ENCODE assay signal across 9 cellular contexts in the genomic region with DNA sequence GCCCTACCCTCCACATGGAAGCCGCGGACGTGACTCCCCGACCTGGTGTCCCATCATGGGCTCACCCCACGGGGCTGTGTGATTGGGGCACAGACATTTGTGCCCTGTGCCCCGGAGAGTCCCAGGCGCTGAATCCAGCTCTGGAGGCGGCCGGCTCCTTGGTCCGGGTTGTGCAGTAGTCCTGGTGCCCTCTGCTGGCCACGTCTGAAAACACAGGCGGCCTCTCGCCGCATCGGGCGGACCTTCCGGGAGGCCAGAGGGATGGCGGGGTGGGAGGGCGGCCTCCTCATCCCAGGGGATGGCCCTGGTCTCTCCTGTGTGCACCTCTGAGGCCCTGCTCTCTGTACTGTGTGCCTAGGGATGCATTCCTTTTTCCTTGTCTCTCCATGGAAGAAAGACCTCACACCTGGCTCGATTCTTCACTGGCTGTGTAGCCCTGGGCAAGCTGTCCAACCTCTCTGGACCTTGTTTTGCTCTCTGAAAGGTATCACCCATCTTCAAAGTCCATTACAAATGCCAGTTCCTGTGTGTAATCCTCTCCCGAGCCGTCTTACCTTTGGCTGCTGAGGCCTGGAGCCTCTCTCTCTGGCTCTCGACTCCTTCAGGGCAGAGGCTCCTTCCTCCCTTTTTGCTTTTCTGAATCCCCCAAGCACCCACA. TPM values are rescaled to one million over a fixed set of nuclear protein-coding genes. Genes with fewer than 3 reads are reported as not detected.
DNase-seq lines count a peak whose midpoint lies in the region; ATAC-seq and TF ChIP-seq lines count a peak whose summit lies in the region.
"Had no signal": no experiment of that assay in that cellular context is flagged by ENCODE, and none has a peak within 500 bp of the region (broad histone marks: within the 10 kb centered on the region; RNA-seq: fewer than 3 reads in every experiment).

No MANE protein-coding gene starts in this region.

- 35% methylated on average over 9 of the region's 23 CpGs for WGBS in esophagus muscularis mucosa
- 26 to 36% methylated on average over 9 to 14 of the region's 23 CpGs for WGBS in thyroid gland, 2 donors

- H3K4me1 Mint-ChIP-seq in activated CD8-positive, alpha-beta T cell treated with anti-CD3 and anti-CD28 coated beads for 36 hours (ENCODE audit: low read depth), result peaks cover 3% of the 10 kb centered on the region
- peaks cover 0 to 6% (median 5%) of the 10 kb centered on the region in 7 donors for H3K4me1 Mint-ChIP-seq in naive thymus-derived CD4-positive, alpha-beta T cell

- no peaks in the 10 kb centered on the region for H3K36me3 ChIP-seq in esophagus muscularis mucosa
- H3K36me3 ChIP-seq in naive thymus-derived CD4-positive, alpha-beta T cell (ENCODE audit: control insufficient read depth in 2 of 3, insufficient read depth in 3 of 3, low read length in 3 of 3), result no peaks in the 10 kb centered on the region
- H3K36me3 ChIP-seq in thyroid gland, result no peaks in the 10 kb centered on the region

- H3K4me3 ChIP-seq in AG09309 (ENCODE audit: control insufficient read depth, low read depth, low read length), result no peak overlapping the region
- H3K4me3 ChIP-seq in esophagus muscularis mucosa, result no peak overlapping the region
- no peak overlapping the region for H3K4me3 ChIP-seq in naive thymus-derived CD4-positive, alpha-beta T cell (ENCODE audit: low read length)
- no peak overlapping the region for H3K4me3 ChIP-seq in thyroid gland (replicated peaks in 1 of 3)

- intact Hi-C loops in activated CD8-positive, alpha-beta T cell treated with anti-CD3 and anti-CD28 coated beads for 36 hours (cut with micrococcal nuclease), result loop anchor here (5.0 kb wide), 1 partner anchor 151 kb away; no protein-coding TSS in a partner anchor
- intact Hi-C loops in esophagus muscularis mucosa (cut with DNase I) (loop anchor here (2.0 to 5.0 kb wide), 3 partner anchors 91 to 196 kb away; no protein-coding TSS in a partner anchor), thyroid gland (cut with DNase I) (no loop called here)
- intact Hi-C loops in naive thymus-derived CD4-positive, alpha-beta T cell (cut with micrococcal nuclease), result loop anchor here in 1 of 2 donors (1.0 to 5.0 kb wide), 3 partner anchors 94 to 596 kb away; no protein-coding TSS in a partner anchor

- H3K36me3 Mint-ChIP-seq in activated CD8-positive, alpha-beta T cell treated with anti-CD3 and anti-CD28 coated beads for 36 hours (ENCODE audit: low read depth), result no peaks in the 10 kb centered on the region
- H3K36me3 Mint-ChIP-seq in naive thymus-derived CD4-positive, alpha-beta T cell, result no peaks in the 10 kb centered on the region

- H3K4me3 Mint-ChIP-seq in activated CD8-positive, alpha-beta T cell treated with anti-CD3 and anti-CD28 coated beads for 36 hours, result no peak overlapping the region
- peak overlapping the region in 1 of 10 donors; percentile 23 for H3K4me3 Mint-ChIP-seq in naive thymus-derived CD4-positive, alpha-beta T cell

- no peak for TF ChIP-seq EP300 in esophagus muscularis mucosa (IDR thresholded peaks at IDR 0.05)

- peaks cover 16% of the 10 kb centered on the region for H3K27me3 Mint-ChIP-seq in activated CD8-positive, alpha-beta T cell treated with anti-CD3 and anti-CD28 coated beads for 36 hours
- H3K27me3 Mint-ChIP-seq in naive thymus-derived CD4-positive, alpha-beta T cell, result peaks cover 14 to 57% (median 23%) of the 10 kb centered on the region in 5 donors

- TF ChIP-seq CTCF in AG09309 (IDR thresholded peaks at IDR 0.05; ENCODE audit: control insufficient read depth, insufficient read depth, low read depth, low read length, missing control alignments) (peak; percentile 84), esophagus muscularis mucosa (IDR thresholded peaks at IDR 0.05) (peak; percentile 76 to 94 (median 80)), thyroid gland (IDR thresholded peaks at IDR 0.05) (peak; percentile 61 to 86 (median 74))
- peak; percentile 68 for TF ChIP-seq CTCF in activated CD8-positive, alpha-beta T cell treated with anti-CD3 and anti-CD28 coated beads for 36 hours (IDR thresholded peaks at IDR 0.05)

- ATAC-seq in GM18502 (IDR thresholded peaks at IDR 0.05; ENCODE audit: poor library complexity, unreplicated experiment) (peak; percentile 93), HG02970 (IDR thresholded peaks at IDR 0.05; ENCODE audit: low FRiP score, unreplicated experiment) (peak; percentile 85)
- peak; percentile 83 for ATAC-seq in activated CD8-positive, alpha-beta T cell treated with anti-CD3 and anti-CD28 coated beads for 36 hours
- peak; percentile 30 for ATAC-seq in naive thymus-derived CD4-positive, alpha-beta T cell

- H3K27ac Mint-ChIP-seq in activated CD8-positive, alpha-beta T cell treated with anti-CD3 and anti-CD28 coated beads for 36 hours, result no peak overlapping the region
- H3K27ac Mint-ChIP-seq in naive thymus-derived CD4-positive, alpha-beta T cell, result no peak overlapping the region

- H3K4me1 ChIP-seq in esophagus muscularis mucosa (peaks cover 0 to 6% (median 3%) of the 10 kb centered on the region in 4 donors), thyroid gland (no peaks in the 10 kb centered on the region)
- no peaks in the 10 kb centered on the region for H3K4me1 ChIP-seq in naive thymus-derived CD4-positive, alpha-beta T cell (ENCODE audit: control insufficient read depth in 2 of 2, insufficient read depth in 2 of 2, low read length in 2 of 2)

- H3K27ac ChIP-seq in esophagus muscularis mucosa (replicated peaks in 1 of 4) (no peak overlapping the region), thyroid gland (no peak overlapping the region)
- H3K27ac ChIP-seq in naive thymus-derived CD4-positive, alpha-beta T cell (ENCODE audit: low read depth, low read length), result no peak overlapping the region

- TF ChIP-seq POLR2A in esophagus muscularis mucosa (IDR thresholded peaks at IDR 0.05; ENCODE audit: low read depth), result no peak
- TF ChIP-seq POLR2A in thyroid gland (IDR thresholded peaks at IDR 0.05), result no peak

- DNase-seq in AG09309 (ENCODE audit: low read depth) (peak; percentile 3), NCI-H2107 (lab: John Stamatoyannopoulos, UW) (peak; percentile 72), esophagus muscularis mucosa (ENCODE audit: extremely low spot score) (no peak), thyroid gland (peak; percentile 75 to 80)
- DNase-seq in activated CD8-positive, alpha-beta T cell treated with anti-CD3 and anti-CD28 coated beads for 36 hours, result peak; percentile 70
- peak in 2 of 9 donors; percentile 8 to 56 for DNase-seq in naive thymus-derived CD4-positive, alpha-beta T cell

- peaks cover 0 to 74% (median 9%) of the 10 kb centered on the region in 4 donors for H3K27me3 ChIP-seq in esophagus muscularis mucosa
- H3K27me3 ChIP-seq in naive thymus-derived CD4-positive, alpha-beta T cell (ENCODE audit: control insufficient read depth in 2 of 2, insufficient read depth in 2 of 2, low read length in 2 of 2), result no peaks in the 10 kb centered on the region
- no peaks in the 10 kb centered on the region for H3K27me3 ChIP-seq in thyroid gland

- POLR2A ChIA-PET in activated CD8-positive, alpha-beta T cell treated with anti-CD3 and anti-CD28 coated beads for 36 hours (lab: Charles Lee), result no interaction called here
- POLR2A ChIA-PET in naive thymus-derived CD4-positive, alpha-beta T cell (lab: Charles Lee), result no interaction called here

- CTCF ChIA-PET in activated CD8-positive, alpha-beta T cell treated with anti-CD3 and anti-CD28 coated beads for 36 hours (lab: Charles Lee), result interaction anchor here (0.7 to 2.2 kb wide), 8 partner anchors 9 to 597 kb away, joined by 3 to 6 read pairs (median 3); no protein-coding TSS in a partner anchor
- CTCF ChIA-PET in naive thymus-derived CD4-positive, alpha-beta T cell (lab: Charles Lee), result no interaction called here

- no peaks in the 10 kb centered on the region for H3K9me3 Mint-ChIP-seq in activated CD8-positive, alpha-beta T cell treated with anti-CD3 and anti-CD28 coated beads for 36 hours
- peaks cover 0 to 3% (median 0%) of the 10 kb centered on the region in 11 donors for H3K9me3 Mint-ChIP-seq in naive thymus-derived CD4-positive, alpha-beta T cell

- H3K9me3 ChIP-seq in esophagus muscularis mucosa, result no peaks in the 10 kb centered on the region
- no peaks in the 10 kb centered on the region for H3K9me3 ChIP-seq in naive thymus-derived CD4-positive, alpha-beta T cell (ENCODE audit: control insufficient read depth in 2 of 3, low read length in 3 of 3)
- H3K9me3 ChIP-seq in thyroid gland, result no peaks in the 10 kb centered on the region

RNA-seq across cellular contexts. Expression of a gene that starts 27.6 kb away (rescaled TPM):
- not detected for total RNA-seq in activated CD8-positive, alpha-beta T cell treated with anti-CD3 and anti-CD28 coated beads for 36 hours
- total RNA-seq in esophagus muscularis mucosa (1 to 10 TPM in 3 of 4 donors, under 1 TPM in 1; 0.86 to 1.8 (median 1.7) TPM), thyroid gland (1 to 10 TPM in 1 of 4 donors, not detected in 3; 4.3 TPM)
- not detected for total RNA-seq in naive thymus-derived CD4-positive, alpha-beta T cell
- polyA plus RNA-seq in naive thymus-derived CD4-positive, alpha-beta T cell, result under 1 TPM in 1 of 2 donors, not detected in 1; 0.20 TPM
- total RNA-seq: skeletal muscle tissue had no signal

Comparison
In these comparisons a context has a peak if more than half of its experiments do, and no peak if none do; other contexts are left out.
1. ATAC-seq: peak in every context shown above with its lines; median percentile 93 in GM18502; 85 in HG02970; 83 in activated CD8-positive, alpha-beta T cell treated with anti-CD3 and anti-CD28 coated beads for 36 hours; 30 in naive thymus-derived CD4-positive, alpha-beta T cell.